8 cellular contexts compared by ENCODE assay signal in genomic region chr14:35687335-35687939, GRCh38.
DNase-seq lines count a peak whose midpoint lies in the region; ATAC-seq and TF ChIP-seq lines count a peak whose summit lies in the region.

No MANE protein-coding gene starts in this region.

- peaks cover 8% of the 10 kb centered on the region for H3K36me3 Mint-ChIP-seq in activated CD8-positive, alpha-beta T cell treated with anti-CD3 and anti-CD28 coated beads for 36 hours (ENCODE audit: low read depth)
- no peaks in the 10 kb centered on the region for H3K36me3 Mint-ChIP-seq in glutamatergic neuron (ENCODE audit: unreplicated experiment)

- H3K9me3 ChIP-seq in suprapubic skin, result no peaks in the 10 kb centered on the region

- CTCF ChIA-PET in activated CD8-positive, alpha-beta T cell treated with anti-CD3 and anti-CD28 coated beads for 36 hours (lab: Charles Lee), result interaction anchor here (0.6 to 3.9 kb wide), 13 partner anchors 13 to 547 kb away, joined by 3 to 36 read pairs (median 3); no protein-coding TSS in a partner anchor

- peaks cover 9% of the 10 kb centered on the region for H3K4me1 Mint-ChIP-seq in activated CD8-positive, alpha-beta T cell treated with anti-CD3 and anti-CD28 coated beads for 36 hours (ENCODE audit: low read depth)
- H3K4me1 Mint-ChIP-seq in glutamatergic neuron (ENCODE audit: low read depth, unreplicated experiment), result no peaks in the 10 kb centered on the region

- H3K27ac ChIP-seq in suprapubic skin, result no peak overlapping the region

- H3K27me3 Mint-ChIP-seq in activated CD8-positive, alpha-beta T cell treated with anti-CD3 and anti-CD28 coated beads for 36 hours, result no peaks in the 10 kb centered on the region
- H3K27me3 Mint-ChIP-seq in glutamatergic neuron (ENCODE audit: unreplicated experiment), result peaks cover 2% of the 10 kb centered on the region

- no peak for TF ChIP-seq EP300 in suprapubic skin (IDR thresholded peaks at IDR 0.05)

- H3K4me3 ChIP-seq in retinal pigment epithelial cell (ENCODE audit: low read length), result no peak overlapping the region
- no peak overlapping the region for H3K4me3 ChIP-seq in suprapubic skin

- TF ChIP-seq POLR2A in suprapubic skin (IDR thresholded peaks at IDR 0.05), result no peak

- 6% methylated on average over 1 of the region's 1 CpG for WGBS in suprapubic skin

- POLR2A ChIA-PET in activated CD8-positive, alpha-beta T cell treated with anti-CD3 and anti-CD28 coated beads for 36 hours (lab: Charles Lee), result no interaction called here

- H3K4me1 ChIP-seq in suprapubic skin, result no peaks in the 10 kb centered on the region

- H3K27me3 ChIP-seq in suprapubic skin, result no peaks in the 10 kb centered on the region

- no peaks in the 10 kb centered on the region for H3K9me3 Mint-ChIP-seq in activated CD8-positive, alpha-beta T cell treated with anti-CD3 and anti-CD28 coated beads for 36 hours
- H3K9me3 Mint-ChIP-seq in glutamatergic neuron (ENCODE audit: unreplicated experiment), result no peaks in the 10 kb centered on the region

- intact Hi-C loops in activated CD8-positive, alpha-beta T cell treated with anti-CD3 and anti-CD28 coated beads for 36 hours (cut with micrococcal nuclease), result loop anchor here (10.0 kb wide), 1 partner anchor 273 kb away; no protein-coding TSS in a partner anchor

- peaks cover 46% of the 10 kb centered on the region for H3K36me3 ChIP-seq in suprapubic skin

- ATAC-seq in HG02759 (IDR thresholded peaks at IDR 0.05; ENCODE audit: unreplicated experiment), result peak; percentile 64
- peak; percentile 79 for ATAC-seq in activated CD8-positive, alpha-beta T cell treated with anti-CD3 and anti-CD28 coated beads for 36 hours

- DNase-seq in SKM-1 treated with dmso at 0.1 percent for 144 hours (lab: John Stamatoyannopoulos, UW; ENCODE audit: unreplicated experiment) (peak; percentile 14), SKM-1 (lab: John Stamatoyannopoulos, UW; ENCODE audit: unreplicated experiment) (no peak), NCI-H2227 (lab: John Stamatoyannopoulos, UW; ENCODE audit: unreplicated experiment) (peak; percentile 66), glutamatergic neuron (peak; percentile 34), retinal pigment epithelial cell (ENCODE audit: low read depth) (peak; percentile 13), suprapubic skin (ENCODE audit: low spot score in 2 of 2) (no peak)
- DNase-seq in activated CD8-positive, alpha-beta T cell treated with anti-CD3 and anti-CD28 coated beads for 36 hours, result peak; percentile 59

- no peak overlapping the region for H3K4me3 Mint-ChIP-seq in activated CD8-positive, alpha-beta T cell treated with anti-CD3 and anti-CD28 coated beads for 36 hours
- no peak overlapping the region for H3K4me3 Mint-ChIP-seq in glutamatergic neuron (ENCODE audit: unreplicated experiment)

- TF ChIP-seq CTCF in activated CD8-positive, alpha-beta T cell treated with anti-CD3 and anti-CD28 coated beads for 36 hours (IDR thresholded peaks at IDR 0.05), result peak; percentile 85
- peak; percentile 76 for TF ChIP-seq CTCF in glutamatergic neuron (IDR thresholded peaks at IDR 0.05; ENCODE audit: partially characterized antibody, unreplicated experiment)
- peak; percentile 82 for TF ChIP-seq CTCF in retinal pigment epithelial cell (conservative IDR thresholded peaks at IDR 0.05; ENCODE audit: low read depth, low read length)
- peak in 1 of 2 donors; percentile 53 for TF ChIP-seq CTCF in suprapubic skin (IDR thresholded peaks at IDR 0.05)

- no peak overlapping the region for H3K27ac Mint-ChIP-seq in activated CD8-positive, alpha-beta T cell treated with anti-CD3 and anti-CD28 coated beads for 36 hours
- no peak overlapping the region for H3K27ac Mint-ChIP-seq in glutamatergic neuron (ENCODE audit: unreplicated experiment)

Comparison
In these comparisons a context has a peak if more than half of its experiments do, and no peak if none do; other contexts are left out.
1. DNase-seq: peak in SKM-1 treated with dmso at 0.1 percent for 144 hours (single experiment), NCI-H2227 (single experiment), activated CD8-positive, alpha-beta T cell treated with anti-CD3 and anti-CD28 coated beads for 36 hours (single experiment), glutamatergic neuron (single experiment) and retinal pigment epithelial cell (single experiment); none in SKM-1 (single experiment) and suprapubic skin (0 of 2).